ENCODE assay signal across 12 cellular contexts in genomic region chr10:102397222-102398171, GRCh38. TPM values are rescaled to one million over a fixed set of nuclear protein-coding genes. Genes with fewer than 3 reads are reported as not detected.
A peak's percentile ranks its signal among the peaks of the same experiment; 100 is the strongest.
DNase-seq lines count a peak whose midpoint lies in the region; ATAC-seq and TF ChIP-seq lines count a peak whose summit lies in the region.
"Had no signal": no experiment of that assay in that cellular context is flagged by ENCODE, and none has a peak within 500 bp of the region (broad histone marks: within the 10 kb centered on the region; RNA-seq: fewer than 3 reads in every experiment).

No MANE protein-coding gene starts in this region.

- H3K27me3 Mint-ChIP-seq in stimulated activated naive CD8-positive, alpha-beta T cell treated with anti-CD3 and anti-CD28 coated beads, Interleukin-15, Interleukin-2, amounts not matched to agents 100 ng/mL and 50 ng/mL, for 24 hours: no peaks in the 10 kb centered on the region
- H3K27me3 Mint-ChIP-seq in WTC11 (ENCODE audit: low read depth): peaks cover 40% of the 10 kb centered on the region

- TF ChIP-seq CTCF in WTC11 (IDR thresholded peaks at IDR 0.05) (no peak), upper lobe of right lung (IDR thresholded peaks at IDR 0.05) (no peak)

- no peak for ATAC-seq in stimulated activated naive CD8-positive, alpha-beta T cell treated with anti-CD3 and anti-CD28 coated beads, Interleukin-15, Interleukin-2, amounts not matched to agents 100 U/mL and 50 U/mL, for 24 hours
- ATAC-seq in WTC11: no peak
- ATAC-seq in upper lobe of right lung: no peak
- no peak for ATAC-seq in GM19463 (IDR thresholded peaks at IDR 0.05; ENCODE audit: unreplicated experiment)
- no peak for ATAC-seq in GM21723 (IDR thresholded peaks at IDR 0.05; ENCODE audit: unreplicated experiment)
- no peak for ATAC-seq in GM19452 (IDR thresholded peaks at IDR 0.05; ENCODE audit: unreplicated experiment)
- ATAC-seq: left cardiac atrium had no signal

- H3K27me3 ChIP-seq in mucosa of stomach (ENCODE audit: control insufficient read depth, insufficient read depth, low read length) (no peaks in the 10 kb centered on the region), upper lobe of right lung (no peaks in the 10 kb centered on the region)

- H3K36me3 ChIP-seq in mucosa of stomach (ENCODE audit: control insufficient read depth, insufficient read depth, low read length) (peaks cover 2% of the 10 kb centered on the region), upper lobe of right lung (peaks cover 28% of the 10 kb centered on the region)

- H3K9me3 ChIP-seq in mucosa of stomach (ENCODE audit: control insufficient read depth, low read length) (no peaks in the 10 kb centered on the region), upper lobe of right lung (no peaks in the 10 kb centered on the region)

- peaks cover 55% of the 10 kb centered on the region for H3K36me3 Mint-ChIP-seq in stimulated activated naive CD8-positive, alpha-beta T cell treated with anti-CD3 and anti-CD28 coated beads, Interleukin-15, Interleukin-2, amounts not matched to agents 100 ng/mL and 50 ng/mL, for 24 hours (ENCODE audit: low read depth)
- no peaks in the 10 kb centered on the region; the same call in 1 of the 2 replicates for H3K36me3 Mint-ChIP-seq in WTC11

- CTCF ChIA-PET in WTC11 (lab: Charles Lee): interaction anchor here (0.6 to 9.1 kb wide), 9 partner anchors 14 to 1378 kb away, joined by 3 to 115 read pairs (median 5); partner anchors contain the start of gene FBXL15

- peak overlapping the region; percentile 97 for H3K27ac Mint-ChIP-seq in stimulated activated naive CD8-positive, alpha-beta T cell treated with anti-CD3 and anti-CD28 coated beads, Interleukin-15, Interleukin-2, amounts not matched to agents 100 ng/mL and 50 ng/mL, for 24 hours
- no peak overlapping the region for H3K27ac Mint-ChIP-seq in WTC11

- no peaks in the 10 kb centered on the region for H3K9me3 Mint-ChIP-seq in stimulated activated naive CD8-positive, alpha-beta T cell treated with anti-CD3 and anti-CD28 coated beads, Interleukin-15, Interleukin-2, amounts not matched to agents 100 ng/mL and 50 ng/mL, for 24 hours
- no peaks in the 10 kb centered on the region for H3K9me3 Mint-ChIP-seq in WTC11

- intact Hi-C loops in upper lobe of right lung (cut with DNase I): no loop called here

- peak overlapping the region; percentile 95 for H3K4me3 Mint-ChIP-seq in stimulated activated naive CD8-positive, alpha-beta T cell treated with anti-CD3 and anti-CD28 coated beads, Interleukin-15, Interleukin-2, amounts not matched to agents 100 ng/mL and 50 ng/mL, for 24 hours
- H3K4me3 Mint-ChIP-seq in WTC11: peak overlapping the region; percentile 75; the same call in 1 of the 2 replicates

- H3K9ac ChIP-seq in mucosa of stomach (ENCODE audit: low read length): peak overlapping the region; percentile 71

- H3K27ac ChIP-seq in upper lobe of right lung: no peak overlapping the region

- H3K4me1 Mint-ChIP-seq in stimulated activated naive CD8-positive, alpha-beta T cell treated with anti-CD3 and anti-CD28 coated beads, Interleukin-15, Interleukin-2, amounts not matched to agents 100 ng/mL and 50 ng/mL, for 24 hours (ENCODE audit: low read depth): peaks cover 49% of the 10 kb centered on the region
- peaks cover 16% of the 10 kb centered on the region for H3K4me1 Mint-ChIP-seq in WTC11

- POLR2A ChIA-PET in WTC11 (lab: Charles Lee): no interaction called here

- DNase-seq in stimulated activated naive CD8-positive, alpha-beta T cell treated with anti-CD3 and anti-CD28 coated beads, Interleukin-15, Interleukin-2, amounts not matched to agents 100 U/mL and 50 U/mL, for 24 hours: no peak
- no peak for DNase-seq in WTC11 (ENCODE audit: low spot score)
- DNase-seq in upper lobe of right lung: no peak
- DNase-seq: left cardiac atrium, MV-4-11, NCI-H526 treated with DMSO at 0.1 percent for 48 hours had no signal

- peaks cover 21% of the 10 kb centered on the region for H3K4me1 ChIP-seq in mucosa of stomach (ENCODE audit: control insufficient read depth, insufficient read depth, low read length)
- peaks cover 33% of the 10 kb centered on the region for H3K4me1 ChIP-seq in upper lobe of right lung

- no peak overlapping the region for H3K4me3 ChIP-seq in mucosa of stomach (ENCODE audit: low read length)
- peak overlapping the region; percentile 87 for H3K4me3 ChIP-seq in upper lobe of right lung

TF ChIP-seq in WTC11, 78 proteins besides CTCF, POLR2A, EP300 and RAD21:
- TF ChIP-seq CDX4 (CRISPR knock-in tag; IDR thresholded peaks at IDR 0.05; ENCODE audit: borderline replicate concordance): no peak
- TF ChIP-seq E2F4 (CRISPR knock-in tag; IDR thresholded peaks at IDR 0.05; ENCODE audit: borderline replicate concordance, low read depth): no peak
- TF ChIP-seq TEAD4 (CRISPR knock-in tag; IDR thresholded peaks at IDR 0.05): no peak
- no peak for TF ChIP-seq JAZF1 (CRISPR knock-in tag; IDR thresholded peaks at IDR 0.05)
- TF ChIP-seq USF1 (CRISPR knock-in tag; IDR thresholded peaks at IDR 0.05): no peak
- no peak for TF ChIP-seq KAT7 (CRISPR knock-in tag; IDR thresholded peaks at IDR 0.05; ENCODE audit: borderline replicate concordance)
- no peak for TF ChIP-seq CREM (CRISPR knock-in tag; IDR thresholded peaks at IDR 0.05)
- TF ChIP-seq ZBTB21 (CRISPR knock-in tag; IDR thresholded peaks at IDR 0.05; ENCODE audit: borderline replicate concordance): no peak
- TF ChIP-seq NFE2L1 (CRISPR knock-in tag; IDR thresholded peaks at IDR 0.05): no peak
- no peak for TF ChIP-seq FOXJ3 (CRISPR knock-in tag; IDR thresholded peaks at IDR 0.05; ENCODE audit: borderline replicate concordance)

RNA-seq across cellular contexts. Expression of gene NFKB2, which starts 2.0 kb away (rescaled TPM):
- total RNA-seq in WTC11 (2021): 24.6 to 28.0 TPM (median 27.6 TPM) in 3 replicates
- total RNA-seq in upper lobe of right lung: 36.8 TPM

RNA-seq across cellular contexts. Expression of gene PSD, which starts 21.1 kb away (rescaled TPM):
- 10.2 to 12.5 TPM (median 10.4 TPM) in 3 replicates for total RNA-seq in WTC11 (2021)
- 3.5 TPM for total RNA-seq in upper lobe of right lung

RNA-seq across cellular contexts. Expression of gene FBXL15, which starts 23.1 kb away (rescaled TPM):
- total RNA-seq in WTC11 (2021) (21.6 to 24.6 TPM (median 23.2 TPM) in 3 replicates), upper lobe of right lung (16.0 TPM)

RNA-seq across cellular contexts. Expression of gene CUEDC2, which starts 34.9 kb away (rescaled TPM):
- 40.2 to 69.0 TPM (median 65.8 TPM) in 3 replicates for total RNA-seq in WTC11 (2021)
- total RNA-seq in upper lobe of right lung: 44.8 TPM

RNA-seq across cellular contexts. Expression of gene C10orf95, which starts 53.8 kb away (rescaled TPM):
- total RNA-seq in WTC11 (2021): 0.57 to 0.96 TPM (median 0.87 TPM) in 3 replicates
- 3.1 TPM for total RNA-seq in upper lobe of right lung
- total RNA-seq: dermis microvascular lymphatic vessel endothelial cell, left cardiac atrium had no signal
